In genomic region chr14:103097994-103098957, GRCh38 we compare ENCODE assay signal across 30 cellular contexts. TPM values are rescaled to one million over a fixed set of nuclear protein-coding genes. Genes with fewer than 3 reads are reported as not detected.
DNase-seq lines count a peak whose midpoint lies in the region; ATAC-seq and TF ChIP-seq lines count a peak whose summit lies in the region.
"Had no signal": no experiment of that assay in that cellular context is flagged by ENCODE, and none has a peak within 500 bp of the region (broad histone marks: within the 10 kb centered on the region; RNA-seq: fewer than 3 reads in every experiment).

No MANE protein-coding gene starts in this region.

- no peak overlapping the region for H3K27ac ChIP-seq in endodermal cell (ENCODE audit: low read depth, low read length)
- H3K27ac ChIP-seq: adrenal gland, BLaER1, sigmoid colon, transverse colon had no signal

- peak; percentile 27 for DNase-seq in NCI-H69 (lab: John Stamatoyannopoulos, UW)
- DNase-seq in endodermal cell = peak; percentile 56
- DNase-seq in retina = no peak
- no peak for DNase-seq in NCI-H2107 treated with DMSO at 0.1 percent for 48 hours (lab: John Stamatoyannopoulos, UW; ENCODE audit: unreplicated experiment)
- DNase-seq: activated CD8-positive, alpha-beta T cell treated with anti-CD3 and anti-CD28 coated beads for 36 hours; activated naive CD4-positive, alpha-beta T cell treated with anti-CD3 and anti-CD28 coated beads for 36 hours; adrenal gland; central memory CD4-positive, alpha-beta T cell; COR-L47; cortex of kidney; DMS79; effector memory CD4-positive, alpha-beta T cell; GDM1; HCEC 1CT; Karpas-422; midbrain; naive B cell; NCI-H2081; NCI-H226; SHP77 treated with DMSO at 0.1 percent for 48 hours; sigmoid colon; stimulated activated CD4-positive, alpha-beta T cell treated with anti-CD3 and anti-CD28 coated beads, Interleukin-4, amount 100 ng/mL, for 1 hour; transverse colon had no signal

- H3K36me3 ChIP-seq in endodermal cell (ENCODE audit: control insufficient read depth, insufficient read depth, low read length) = no peaks in the 10 kb centered on the region
- H3K36me3 ChIP-seq: adrenal gland, BLaER1, sigmoid colon, transverse colon had no signal

- H3K4me1 ChIP-seq in endodermal cell (ENCODE audit: control insufficient read depth, insufficient read depth, low read length) = peaks cover 8% of the 10 kb centered on the region

- no peak overlapping the region for H3K4me3 ChIP-seq in endodermal cell (ENCODE audit: low read length)
- H3K4me3 ChIP-seq: adrenal gland, BLaER1, sigmoid colon, transverse colon had no signal

- peaks cover under 1% of the 10 kb centered on the region for H3K9me3 Mint-ChIP-seq in endodermal cell
- H3K9me3 Mint-ChIP-seq in stimulated activated memory B cell treated with anti-CD40 and anti-IgM and Interleukin-4, amounts not matched to agents 10 μg/mL and 1 μg/mL and 100 μg/mL, for 72 hours = no peaks in the 10 kb centered on the region
- H3K9me3 Mint-ChIP-seq: activated CD8-positive, alpha-beta T cell treated with anti-CD3 and anti-CD28 coated beads for 36 hours; activated naive CD4-positive, alpha-beta T cell treated with anti-CD3 and anti-CD28 coated beads for 36 hours; naive B cell had no signal

- TF ChIP-seq CTCF in endodermal cell (conservative IDR thresholded peaks at IDR 0.05) = no peak

- peaks cover 27% of the 10 kb centered on the region for H3K27me3 Mint-ChIP-seq in endodermal cell (ENCODE audit: insufficient read depth)
- H3K27me3 Mint-ChIP-seq in stimulated activated memory B cell treated with anti-CD40 and anti-IgM and Interleukin-4, amounts not matched to agents 10 μg/mL and 1 μg/mL and 100 μg/mL, for 72 hours = peaks cover 26% of the 10 kb centered on the region

- H3K9ac ChIP-seq in endodermal cell (ENCODE audit: extremely low read depth, low read length, poor library complexity, severe bottlenecking) = no peak overlapping the region
- H3K9ac ChIP-seq: BLaER1 had no signal

- no peak overlapping the region for H3K4me3 Mint-ChIP-seq in endodermal cell
- no peak overlapping the region for H3K4me3 Mint-ChIP-seq in stimulated activated memory B cell treated with anti-CD40 and anti-IgM and Interleukin-4, amounts not matched to agents 10 μg/mL and 1 μg/mL and 100 μg/mL, for 72 hours
- H3K4me3 Mint-ChIP-seq: activated CD8-positive, alpha-beta T cell treated with anti-CD3 and anti-CD28 coated beads for 36 hours; activated naive CD4-positive, alpha-beta T cell treated with anti-CD3 and anti-CD28 coated beads for 36 hours had no signal

- peaks cover 9% of the 10 kb centered on the region for H3K27me3 ChIP-seq in endodermal cell (ENCODE audit: control insufficient read depth, insufficient read depth, low read length, poor library complexity, severe bottlenecking)

- peaks cover 6% of the 10 kb centered on the region for H3K4me1 Mint-ChIP-seq in endodermal cell
- peaks cover 39% of the 10 kb centered on the region for H3K4me1 Mint-ChIP-seq in stimulated activated memory B cell treated with anti-CD40 and anti-IgM and Interleukin-4, amounts not matched to agents 10 μg/mL and 1 μg/mL and 100 μg/mL, for 72 hours

- no peak overlapping the region for H3K27ac Mint-ChIP-seq in endodermal cell
- peak overlapping the region; percentile 5 for H3K27ac Mint-ChIP-seq in stimulated activated memory B cell treated with anti-CD40 and anti-IgM and Interleukin-4, amounts not matched to agents 10 μg/mL and 1 μg/mL and 100 μg/mL, for 72 hours
- H3K27ac Mint-ChIP-seq: activated CD8-positive, alpha-beta T cell treated with anti-CD3 and anti-CD28 coated beads for 36 hours; activated naive CD4-positive, alpha-beta T cell treated with anti-CD3 and anti-CD28 coated beads for 36 hours; naive B cell had no signal

- H3K9me3 ChIP-seq in endodermal cell (ENCODE audit: control insufficient read depth, low read length) = no peaks in the 10 kb centered on the region
- H3K9me3 ChIP-seq: adrenal gland, BLaER1, sigmoid colon, transverse colon had no signal

- WGBS in endodermal cell (ENCODE audit: insufficient coverage in 1 of 2, insufficient read length in 1 of 2), 2 experiments = 87 to 94% methylated on average over 24 to 31 of the region's 31 CpGs

- ATAC-seq in stimulated activated memory B cell treated with anti-CD40 and anti-IgM and Interleukin-4, amounts not matched to agents 10 μg/mL and 1 μg/mL and 100 μg/mL, for 72 hours = no peak
- ATAC-seq: activated CD8-positive, alpha-beta T cell treated with anti-CD3 and anti-CD28 coated beads for 36 hours; Panc1 had no signal

- no peaks in the 10 kb centered on the region for H3K36me3 Mint-ChIP-seq in endodermal cell (ENCODE audit: low read depth)
- H3K36me3 Mint-ChIP-seq in stimulated activated memory B cell treated with anti-CD40 and anti-IgM and Interleukin-4, amounts not matched to agents 10 μg/mL and 1 μg/mL and 100 μg/mL, for 72 hours = no peaks in the 10 kb centered on the region
- H3K36me3 Mint-ChIP-seq: naive B cell had no signal

RNA-seq across cellular contexts. Expression of gene EXOC3L4, which starts 3.8 kb away (rescaled TPM):
- 1 to 10 TPM; 2.5 to 3.6 TPM for total RNA-seq in endodermal cell
- polyA plus RNA-seq in endodermal cell (2013, experiment 1 of 2) = 0.21 TPM
- polyA plus RNA-seq in endodermal cell (2013, experiment 2 of 2) = not detected
- total RNA-seq: activated CD8-positive, alpha-beta T cell treated with anti-CD3 and anti-CD28 coated beads for 36 hours; activated naive CD4-positive, alpha-beta T cell treated with anti-CD3 and anti-CD28 coated beads for 36 hours; T-helper 2 cell treated with Interferon-gamma antibody and Interleukin-4, amounts not matched to agents 100 ng/mL and 5 ng/mL, for 36 hours had no signal

RNA-seq across cellular contexts. Expression of gene LBHD2, which starts 14.3 kb away (rescaled TPM):
- not detected for total RNA-seq in endodermal cell
- not detected for polyA plus RNA-seq in endodermal cell (2013, experiment 1 of 2)
- polyA plus RNA-seq in endodermal cell (2013, experiment 2 of 2) = not detected
- total RNA-seq: activated CD8-positive, alpha-beta T cell treated with anti-CD3 and anti-CD28 coated beads for 36 hours; activated naive CD4-positive, alpha-beta T cell treated with anti-CD3 and anti-CD28 coated beads for 36 hours; adrenal gland; epithelial cell of proximal tubule; lower leg skin; posterior vena cava; sigmoid colon; T-helper 2 cell treated with Interferon-gamma antibody and Interleukin-4, amounts not matched to agents 100 ng/mL and 5 ng/mL, for 36 hours; transverse colon had no signal
- polyA plus RNA-seq: adrenal gland had no signal

RNA-seq across cellular contexts. Expression of gene TNFAIP2, which starts 25.0 kb away (rescaled TPM):
- 10 to 100 TPM; 16.8 to 19.4 TPM for total RNA-seq in endodermal cell
- polyA plus RNA-seq in endodermal cell (2013, experiment 1 of 2) = 57.6 TPM
- polyA plus RNA-seq in endodermal cell (2013, experiment 2 of 2) = 59.4 TPM

RNA-seq across cellular contexts. Expression of gene CDC42BPB, which starts 40.9 kb away (rescaled TPM):
- total RNA-seq in endodermal cell = 100 to 1,000 TPM; 120 to 123 TPM
- 82.7 TPM for polyA plus RNA-seq in endodermal cell (2013, experiment 1 of 2)
- polyA plus RNA-seq in endodermal cell (2013, experiment 2 of 2) = 80.3 TPM

Comparison
In these comparisons a context has a peak if more than half of its experiments do, and no peak if none do; other contexts are left out.
1. DNase-seq: peak in NCI-H69 (single experiment) and endodermal cell (single experiment); none in retina (single experiment) and NCI-H2107 treated with DMSO at 0.1 percent for 48 hours (single experiment).